30 cellular contexts compared by ENCODE assay signal in genomic region chr7:150620061-150620460, GRCh38. TPM values are rescaled to one million over a fixed set of nuclear protein-coding genes. Genes with fewer than 3 reads are reported as not detected.
DNase-seq lines count a peak whose midpoint lies in the region; ATAC-seq and TF ChIP-seq lines count a peak whose summit lies in the region.
"Had no signal": no experiment of that assay in that cellular context is flagged by ENCODE, and none has a peak within 500 bp of the region (broad histone marks: within the 10 kb centered on the region; RNA-seq: fewer than 3 reads in every experiment).

No MANE protein-coding gene starts in this region.

- no peaks in the 10 kb centered on the region for H3K27me3 ChIP-seq in left ventricle myocardium inferior (ENCODE audit: low read depth)
- no peaks in the 10 kb centered on the region for H3K27me3 ChIP-seq in naive thymus-derived CD4-positive, alpha-beta T cell (ENCODE audit: control insufficient read depth in 2 of 2, insufficient read depth in 2 of 2, low read length in 2 of 2)
- H3K27me3 ChIP-seq: body of pancreas, dorsolateral prefrontal cortex, gastroesophageal sphincter, hepatocyte, sigmoid colon, uterus had no signal

- H3K27ac ChIP-seq in left ventricle myocardium inferior (replicated peaks), result peak overlapping the region; percentile 64
- no peak overlapping the region for H3K27ac ChIP-seq in RWPE1
- H3K27ac ChIP-seq in naive thymus-derived CD4-positive, alpha-beta T cell (ENCODE audit: low read depth, low read length), result peak overlapping the region; percentile 60
- H3K27ac ChIP-seq: body of pancreas, C4-2B, dorsolateral prefrontal cortex, gastroesophageal sphincter, hepatocyte, neural progenitor cell, sigmoid colon, uterus, VCaP had no signal

- no peak for ATAC-seq in Right ventricle myocardium superior (ENCODE audit: poor library complexity)
- no peak for ATAC-seq in activated CD8-positive, alpha-beta T cell treated with anti-CD3 and anti-CD28 coated beads, Interleukin-2, amount 10 ng/mL, durations not matched to agents 7 days and 5 days
- ATAC-seq in naive thymus-derived CD4-positive, alpha-beta T cell, result no peak
- ATAC-seq: body of pancreas, gastroesophageal sphincter, HCT116, left cardiac atrium had no signal

- H3K4me3 ChIP-seq in left ventricle myocardium inferior, result no peak overlapping the region
- no peak overlapping the region for H3K4me3 ChIP-seq in naive thymus-derived CD4-positive, alpha-beta T cell (ENCODE audit: low read length)
- H3K4me3 ChIP-seq: body of pancreas, dorsolateral prefrontal cortex, gastroesophageal sphincter, hepatocyte, neural progenitor cell, sigmoid colon, uterus had no signal

- DNase-seq in left ventricle myocardium inferior (no peak), Right ventricle myocardium superior (no peak), RWPE1 (ENCODE audit: low spot score) (peak; percentile 13), posterior cingulate gyrus (no peak), GM03348 (ENCODE audit: low spot score) (no peak)
- no peak for DNase-seq in activated CD8-positive, alpha-beta T cell treated with anti-CD3 and anti-CD28 coated beads, Interleukin-2, amount 10 ng/mL, durations not matched to agents 7 days and 5 days
- DNase-seq in naive thymus-derived CD4-positive, alpha-beta T cell, result no peak
- DNase-seq: body of pancreas; cerebellar nuclear complex; DMS 273 treated with DMSO at 0.1 percent for 48 hours; dorsolateral prefrontal cortex; EL; KBM-7; left cardiac atrium; mammary epithelial cell; NCI-H1417 treated with DMSO at 0.1 percent for 48 hours; NCI-H2081 treated with DMSO at 0.1 percent for 48 hours; NCI-H226; NCI-H774; sigmoid colon; stimulated activated naive CD8-positive, alpha-beta T cell treated with anti-CD3 and anti-CD28 coated beads, Interleukin-15, amount 100 ng/mL, for 72 hours; uterus had no signal

- peaks cover 53% of the 10 kb centered on the region for H3K4me1 Mint-ChIP-seq in activated CD8-positive, alpha-beta T cell treated with anti-CD3 and anti-CD28 coated beads, Interleukin-2, amount 10 ng/mL, durations not matched to agents 7 days and 5 days (ENCODE audit: low read depth)
- peaks cover 24 to 84% (median 68%) of the 10 kb centered on the region in 7 donors for H3K4me1 Mint-ChIP-seq in naive thymus-derived CD4-positive, alpha-beta T cell
- H3K4me1 Mint-ChIP-seq: neural progenitor cell had no signal

- CTCF ChIA-PET in RWPE1 (lab: Yijun Ruan, JAX), result no interaction called here
- CTCF ChIA-PET in activated CD8-positive, alpha-beta T cell treated with anti-CD3 and anti-CD28 coated beads, Interleukin-2, amount 10 ng/mL, durations not matched to agents 7 days and 5 days (lab: Charles Lee), result interaction anchor here (2.1 kb wide), 1 partner anchor 52 kb away, joined by 4 read pairs; no protein-coding TSS in a partner anchor
- CTCF ChIA-PET in naive thymus-derived CD4-positive, alpha-beta T cell (lab: Charles Lee), result interaction anchor here (3.1 kb wide), 1 partner anchor 51 kb away, joined by 11 read pairs; no protein-coding TSS in a partner anchor

- TF ChIP-seq CTCF in left ventricle myocardium inferior (IDR thresholded peaks at IDR 0.05; ENCODE audit: borderline replicate concordance), result no peak
- TF ChIP-seq CTCF in RWPE1 (conservative IDR thresholded peaks at IDR 0.05; ENCODE audit: low read depth), result no peak

- peaks cover 34% of the 10 kb centered on the region for H3K36me3 Mint-ChIP-seq in activated CD8-positive, alpha-beta T cell treated with anti-CD3 and anti-CD28 coated beads, Interleukin-2, amount 10 ng/mL, durations not matched to agents 7 days and 5 days (ENCODE audit: low read depth)
- peaks cover 6 to 48% (median 18%) of the 10 kb centered on the region in 5 donors for H3K36me3 Mint-ChIP-seq in naive thymus-derived CD4-positive, alpha-beta T cell
- H3K36me3 Mint-ChIP-seq: neural progenitor cell had no signal

- POLR2A ChIA-PET in RWPE1 (lab: Yijun Ruan, JAX; ENCODE audit: low non-redundant PET), result no interaction called here
- POLR2A ChIA-PET in activated CD8-positive, alpha-beta T cell treated with anti-CD3 and anti-CD28 coated beads, Interleukin-2, amount 10 ng/mL, durations not matched to agents 7 days and 5 days (lab: Charles Lee), result interaction anchor here (1.6 kb wide), 1 partner anchor 169 kb away, joined by 3 read pairs; no protein-coding TSS in a partner anchor
- POLR2A ChIA-PET in naive thymus-derived CD4-positive, alpha-beta T cell (lab: Charles Lee), result interaction anchor here (0.9 to 18.5 kb wide), 10 partner anchors 10 to 169 kb away, joined by 3 to 327 read pairs (median 12); partner anchors contain the start of genes GIMAP1, GIMAP4, GIMAP6 and GIMAP8

- peak overlapping the region; percentile 37 for H3K27ac Mint-ChIP-seq in activated CD8-positive, alpha-beta T cell treated with anti-CD3 and anti-CD28 coated beads, Interleukin-2, amount 10 ng/mL, durations not matched to agents 7 days and 5 days
- H3K27ac Mint-ChIP-seq in naive thymus-derived CD4-positive, alpha-beta T cell, result peak overlapping the region; percentile 64 to 97 (median 88)
- H3K27ac Mint-ChIP-seq: neural progenitor cell, progenitor cell of endocrine pancreas had no signal

- no peaks in the 10 kb centered on the region for H3K27me3 Mint-ChIP-seq in activated CD8-positive, alpha-beta T cell treated with anti-CD3 and anti-CD28 coated beads, Interleukin-2, amount 10 ng/mL, durations not matched to agents 7 days and 5 days (ENCODE audit: low read depth)
- no peaks in the 10 kb centered on the region for H3K27me3 Mint-ChIP-seq in naive thymus-derived CD4-positive, alpha-beta T cell
- H3K27me3 Mint-ChIP-seq: stimulated activated naive CD8-positive, alpha-beta T cell treated with anti-CD3 and anti-CD28 coated beads, Interleukin-15, amount 100 ng/mL, for 72 hours had no signal

- intact Hi-C loops in left ventricle myocardium inferior (cut with micrococcal nuclease) (no loop called here), Right ventricle myocardium superior (cut with DNase I) (loop anchor here (10.0 kb wide), 2 partner anchors 125 to 165 kb away; partner anchors contain the start of gene GIMAP8), posterior cingulate gyrus (cut with DNase I) (no loop called here)
- intact Hi-C loops in naive thymus-derived CD4-positive, alpha-beta T cell (cut with micrococcal nuclease), result loop anchor here in 1 of 2 donors (2.0 kb wide), 1 partner anchor 51 kb away; no protein-coding TSS in a partner anchor

- H3K4me1 ChIP-seq in left ventricle myocardium inferior, result peaks cover 5% of the 10 kb centered on the region
- H3K4me1 ChIP-seq in naive thymus-derived CD4-positive, alpha-beta T cell (ENCODE audit: control insufficient read depth in 2 of 2, insufficient read depth in 2 of 2, low read length in 2 of 2), result peaks cover 0 to 30% of the 10 kb centered on the region in 2 donors
- H3K4me1 ChIP-seq: body of pancreas, gastroesophageal sphincter, neural progenitor cell, sigmoid colon, uterus had no signal

- peaks cover 4% of the 10 kb centered on the region for H3K9me3 ChIP-seq in left ventricle myocardium inferior (replicated peaks)
- H3K9me3 ChIP-seq in naive thymus-derived CD4-positive, alpha-beta T cell (ENCODE audit: control insufficient read depth in 2 of 3, low read length in 3 of 3), result peaks cover 0 to 12% (median 3%) of the 10 kb centered on the region in 3 experiments
- H3K9me3 ChIP-seq: body of pancreas, gastroesophageal sphincter, sigmoid colon, uterus had no signal

- no peaks in the 10 kb centered on the region for H3K36me3 ChIP-seq in left ventricle myocardium inferior
- no peaks in the 10 kb centered on the region for H3K36me3 ChIP-seq in naive thymus-derived CD4-positive, alpha-beta T cell (ENCODE audit: control insufficient read depth in 2 of 3, insufficient read depth in 3 of 3, low read length in 3 of 3)
- H3K36me3 ChIP-seq: gastroesophageal sphincter, neural progenitor cell, sigmoid colon, uterus had no signal

- H3K9me3 Mint-ChIP-seq in activated CD8-positive, alpha-beta T cell treated with anti-CD3 and anti-CD28 coated beads, Interleukin-2, amount 10 ng/mL, durations not matched to agents 7 days and 5 days (ENCODE audit: insufficient read depth), result peaks cover 14% of the 10 kb centered on the region
- H3K9me3 Mint-ChIP-seq in naive thymus-derived CD4-positive, alpha-beta T cell, result peaks cover 0 to 38% (median 15%) of the 10 kb centered on the region in 11 donors
- H3K9me3 Mint-ChIP-seq: neural progenitor cell had no signal

- no peak overlapping the region for H3K4me3 Mint-ChIP-seq in activated CD8-positive, alpha-beta T cell treated with anti-CD3 and anti-CD28 coated beads, Interleukin-2, amount 10 ng/mL, durations not matched to agents 7 days and 5 days
- H3K4me3 Mint-ChIP-seq in naive thymus-derived CD4-positive, alpha-beta T cell, result peak overlapping the region in 8 of 10 donors; percentile 23 to 73 (median 58)
- H3K4me3 Mint-ChIP-seq: neural progenitor cell had no signal

RNA-seq across cellular contexts. Expression of gene GIMAP6, which starts 12.1 kb away (rescaled TPM):
- total RNA-seq in left ventricle myocardium inferior, result 24.3 TPM
- 29.9 TPM for total RNA-seq in Right ventricle myocardium superior
- total RNA-seq in activated CD8-positive, alpha-beta T cell treated with anti-CD3 and anti-CD28 coated beads, Interleukin-2, amount 10 ng/mL, durations not matched to agents 7 days and 5 days, result 10 to 100 TPM; 88.9 to 93.3 TPM
- 100 to 1,000 TPM in 3 of 5 experiments, 10 to 100 TPM in 2; 40.3 to 173 (median 152) TPM for total RNA-seq in naive thymus-derived CD4-positive, alpha-beta T cell
- polyA plus RNA-seq in naive thymus-derived CD4-positive, alpha-beta T cell, result 100 to 1,000 TPM; 130 to 188 TPM
- total RNA-seq: mammary epithelial cell, progenitor cell of endocrine pancreas had no signal
- polyA plus RNA-seq: mammary epithelial cell had no signal

RNA-seq across cellular contexts. Expression of gene GIMAP4, which starts 52.9 kb away (rescaled TPM):
- total RNA-seq in left ventricle myocardium inferior (31.2 TPM), Right ventricle myocardium superior (34.7 TPM)
- 100 to 1,000 TPM; 174 to 186 TPM for total RNA-seq in activated CD8-positive, alpha-beta T cell treated with anti-CD3 and anti-CD28 coated beads, Interleukin-2, amount 10 ng/mL, durations not matched to agents 7 days and 5 days
- total RNA-seq in naive thymus-derived CD4-positive, alpha-beta T cell, result 100 to 1,000 TPM in 4 of 5 experiments, 10 to 100 TPM in 1; 74.9 to 413 (median 406) TPM
- polyA plus RNA-seq in naive thymus-derived CD4-positive, alpha-beta T cell, result 100 to 1,000 TPM; 405 to 762 TPM
- total RNA-seq: mammary epithelial cell, progenitor cell of endocrine pancreas, RPMI7951 had no signal
- polyA plus RNA-seq: hepatocyte, mammary epithelial cell had no signal
